In the genomic region with DNA sequence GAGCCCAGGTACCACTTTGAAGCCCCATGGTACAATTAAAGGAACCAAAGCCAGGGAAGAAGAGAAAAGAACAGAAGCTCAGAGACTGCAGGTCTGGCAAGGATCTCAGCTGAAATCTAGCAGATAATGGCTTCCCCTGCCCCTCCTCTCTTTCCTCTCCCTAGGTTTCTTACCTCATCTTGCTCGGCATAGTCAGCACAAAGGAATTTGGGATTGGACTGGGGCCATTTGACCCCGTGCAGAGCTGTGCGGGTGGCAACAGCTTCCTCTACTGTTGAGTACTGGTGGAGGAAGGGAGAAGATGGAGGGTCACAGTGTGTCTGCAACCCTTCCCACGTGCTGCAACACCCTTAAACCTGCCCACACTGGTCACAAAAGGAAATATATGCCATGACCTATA, we compare ENCODE assay signal across 2 cellular contexts.
TF ChIP-seq lines count a peak whose summit lies in the region.

No MANE protein-coding gene starts in this region.

TF ChIP-seq in IMR-90, 13 proteins besides CTCF, POLR2A, EP300 and RAD21:
- TF ChIP-seq CEBPB (IDR thresholded peaks at IDR 0.05; ENCODE audit: low read depth, low read length) (peak; percentile 80), FOS (IDR thresholded peaks at IDR 0.05; ENCODE audit: low read depth, low read length) (peak; percentile 74; the same call in 1 of the 2 replicates), MXI1 (IDR thresholded peaks at IDR 0.05; ENCODE audit: borderline replicate concordance, low read depth, low read length) (peak; percentile 57; the same call in 1 of the 2 replicates), MAFK (IDR thresholded peaks at IDR 0.05; ENCODE audit: low read depth, low read length) (no peak), RCOR1 (IDR thresholded peaks at IDR 0.05; ENCODE audit: insufficient replicate concordance, low read length) (no peak), USF2 (IDR thresholded peaks at IDR 0.05; ENCODE audit: low read depth, low read length) (peak; percentile 62), RFX5 (IDR thresholded peaks at IDR 0.05; ENCODE audit: low read depth, low read length) (no peak), CHD1 (IDR thresholded peaks at IDR 0.05; ENCODE audit: low read depth, low read length) (no peak), SMC3 (IDR thresholded peaks at IDR 0.05; ENCODE audit: low read depth, low read length) (no peak), MAZ (IDR thresholded peaks at IDR 0.05; ENCODE audit: borderline replicate concordance, low read depth, low read length) (peak; percentile 79; the same call in 1 of the 2 replicates), BHLHE40 (IDR thresholded peaks at IDR 0.05; ENCODE audit: low read depth, low read length) (peak; percentile 96)

TF ChIP-seq in endothelial cell of umbilical vein, 7 proteins besides CTCF, POLR2A, EP300 and RAD21:
- TF ChIP-seq GATA2 (IDR thresholded peaks at IDR 0.05; ENCODE audit: insufficient read depth, insufficient read length, low read depth, low read length) (peak; percentile 75), JUN (IDR thresholded peaks at IDR 0.05; ENCODE audit: borderline replicate concordance, insufficient read depth, insufficient read length, low read depth) (peak; percentile 81), EZH2 (IDR thresholded peaks at IDR 0.05; ENCODE audit: borderline replicate concordance, low read depth, low read length, severe bottlenecking) (no peak), POLR2AphosphoS5 (IDR thresholded peaks at IDR 0.05; ENCODE audit: insufficient read depth, low read depth, low read length) (peak; percentile 88), FOS (IDR thresholded peaks at IDR 0.05; ENCODE audit: borderline replicate concordance, insufficient read depth, low read length) (peak; percentile 84), MYC (IDR thresholded peaks at IDR 0.05; ENCODE audit: low read depth, low read length) (peak; percentile 97)
- TF ChIP-seq, protein P1, sequence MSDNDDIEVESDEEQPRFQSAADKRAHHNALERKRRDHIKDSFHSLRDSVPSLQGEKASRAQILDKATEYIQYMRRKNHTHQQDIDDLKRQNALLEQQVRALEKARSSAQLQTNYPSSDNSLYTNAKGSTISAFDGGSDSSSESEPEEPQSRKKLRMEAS (IDR thresholded peaks at IDR 0.05; ENCODE audit: insufficient read depth, insufficient read length): peak; percentile 81
